1 cellular context compared by ENCODE assay signal in genomic region chrX:67998540-67998939, GRCh38.
A peak's percentile ranks its signal among the peaks of the same experiment; 100 is the strongest.
TF ChIP-seq lines count a peak whose summit lies in the region.

No MANE protein-coding gene starts in this region.

TF ChIP-seq in HepG2, 621 proteins besides CTCF, POLR2A, EP300 and RAD21 (continued from another document):
- TF ChIP-seq, protein P1, sequence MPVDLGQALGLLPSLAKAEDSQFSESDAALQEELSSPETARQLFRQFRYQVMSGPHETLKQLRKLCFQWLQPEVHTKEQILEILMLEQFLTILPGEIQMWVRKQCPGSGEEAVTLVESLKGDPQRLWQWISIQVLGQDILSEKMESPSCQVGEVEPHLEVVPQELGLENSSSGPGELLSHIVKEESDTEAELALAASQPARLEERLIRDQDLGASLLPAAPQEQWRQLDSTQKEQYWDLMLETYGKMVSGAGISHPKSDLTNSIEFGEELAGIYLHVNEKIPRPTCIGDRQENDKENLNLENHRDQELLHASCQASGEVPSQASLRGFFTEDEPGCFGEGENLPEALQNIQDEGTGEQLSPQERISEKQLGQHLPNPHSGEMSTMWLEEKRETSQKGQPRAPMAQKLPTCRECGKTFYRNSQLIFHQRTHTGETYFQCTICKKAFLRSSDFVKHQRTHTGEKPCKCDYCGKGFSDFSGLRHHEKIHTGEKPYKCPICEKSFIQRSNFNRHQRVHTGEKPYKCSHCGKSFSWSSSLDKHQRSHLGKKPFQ (CRISPR knock-in tag; IDR thresholded peaks at IDR 0.05; ENCODE audit: insufficient replicate concordance): no peak
- TF ChIP-seq FOXK1 (CRISPR knock-in tag; IDR thresholded peaks at IDR 0.05; ENCODE audit: borderline replicate concordance, low read depth) (no peak), THAP8 (CRISPR knock-in tag; IDR thresholded peaks at IDR 0.05; ENCODE audit: borderline replicate concordance) (no peak), MAFF (IDR thresholded peaks at IDR 0.05; ENCODE audit: low read depth, low read length) (peak; percentile 42; the same call in 1 of the 2 replicates), TBX2 (CRISPR knock-in tag; IDR thresholded peaks at IDR 0.05; ENCODE audit: borderline replicate concordance) (no peak), CREM (IDR thresholded peaks at IDR 0.05) (no peak), CREM (CRISPR knock-in tag; IDR thresholded peaks at IDR 0.05) (no peak)
- TF ChIP-seq, protein P2, sequence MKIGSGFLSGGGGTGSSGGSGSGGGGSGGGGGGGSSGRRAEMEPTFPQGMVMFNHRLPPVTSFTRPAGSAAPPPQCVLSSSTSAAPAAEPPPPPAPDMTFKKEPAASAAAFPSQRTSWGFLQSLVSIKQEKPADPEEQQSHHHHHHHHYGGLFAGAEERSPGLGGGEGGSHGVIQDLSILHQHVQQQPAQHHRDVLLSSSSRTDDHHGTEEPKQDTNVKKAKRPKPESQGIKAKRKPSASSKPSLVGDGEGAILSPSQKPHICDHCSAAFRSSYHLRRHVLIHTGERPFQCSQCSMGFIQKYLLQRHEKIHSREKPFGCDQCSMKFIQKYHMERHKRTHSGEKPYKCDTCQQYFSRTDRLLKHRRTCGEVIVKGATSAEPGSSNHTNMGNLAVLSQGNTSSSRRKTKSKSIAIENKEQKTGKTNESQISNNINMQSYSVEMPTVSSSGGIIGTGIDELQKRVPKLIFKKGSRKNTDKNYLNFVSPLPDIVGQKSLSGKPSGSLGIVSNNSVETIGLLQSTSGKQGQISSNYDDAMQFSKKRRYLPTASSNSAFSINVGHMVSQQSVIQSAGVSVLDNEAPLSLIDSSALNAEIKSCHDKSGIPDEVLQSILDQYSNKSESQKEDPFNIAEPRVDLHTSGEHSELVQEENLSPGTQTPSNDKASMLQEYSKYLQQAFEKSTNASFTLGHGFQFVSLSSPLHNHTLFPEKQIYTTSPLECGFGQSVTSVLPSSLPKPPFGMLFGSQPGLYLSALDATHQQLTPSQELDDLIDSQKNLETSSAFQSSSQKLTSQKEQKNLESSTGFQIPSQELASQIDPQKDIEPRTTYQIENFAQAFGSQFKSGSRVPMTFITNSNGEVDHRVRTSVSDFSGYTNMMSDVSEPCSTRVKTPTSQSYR (CRISPR knock-in tag; IDR thresholded peaks at IDR 0.05; ENCODE audit: borderline replicate concordance): no peak
